22 cellular contexts compared by ENCODE assay signal in the genomic region with DNA sequence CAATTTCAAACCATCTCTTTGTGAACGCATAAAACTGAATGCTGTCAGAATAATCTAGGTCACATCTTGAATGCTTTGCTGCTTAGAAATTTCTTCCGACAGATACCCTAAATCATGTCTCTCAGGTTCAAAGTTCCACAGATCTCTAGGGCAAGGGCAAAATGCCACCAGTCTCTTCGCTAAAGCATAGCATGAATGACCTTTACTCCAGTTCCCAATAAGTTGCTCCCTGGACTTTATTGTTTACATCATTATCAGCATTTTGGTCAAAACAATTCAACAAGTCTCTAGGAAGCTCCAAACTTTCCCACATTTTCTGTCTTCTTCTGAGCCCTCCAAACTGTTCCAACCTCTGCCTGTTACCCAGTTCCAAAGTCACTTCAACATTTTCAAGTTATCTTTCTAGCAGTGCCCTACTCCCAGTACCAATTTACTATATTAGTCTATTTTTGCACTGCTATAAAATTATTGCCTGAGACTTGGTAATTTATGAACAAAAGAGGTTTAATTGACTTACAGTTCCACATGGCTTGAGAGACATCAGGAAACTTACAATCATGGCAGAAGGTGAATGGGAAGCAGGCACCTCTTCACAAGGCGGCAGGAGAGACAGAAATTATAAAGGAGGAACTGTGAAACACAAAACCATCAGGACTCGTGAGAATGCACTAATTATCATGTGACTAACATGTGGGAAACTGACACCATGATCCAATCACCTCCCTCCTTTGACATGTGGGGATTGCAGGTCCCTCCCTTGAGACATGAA.
DNase-seq lines count a peak whose midpoint lies in the region; ATAC-seq, FAIRE-seq and TF ChIP-seq lines count a peak whose summit lies in the region.
"Had no signal": no experiment of that assay in that cellular context is flagged by ENCODE, and none has a peak within 500 bp of the region (broad histone marks: within the 10 kb centered on the region; RNA-seq: fewer than 3 reads in every experiment).

No MANE protein-coding gene starts in this region.

- TF ChIP-seq CTCF in liver (IDR thresholded peaks at IDR 0.05; ENCODE audit: low read depth, low read length, missing input control) (no peak), HepG2 (CRISPR knock-in tag; IDR thresholded peaks at IDR 0.05) (no peak), GM12878 (IDR thresholded peaks at IDR 0.05 in 2 of 3, conservative IDR thresholded peaks at IDR 0.05 in 1 of 3; ENCODE audit: control insufficient read depth in 2 of 3, extremely low read depth in 1 of 3, insufficient read depth in 1 of 3, low read depth in 3 of 3, low read length in 3 of 3) (no peak), right lobe of liver (IDR thresholded peaks at IDR 0.05) (no peak), GM10248 (IDR thresholded peaks at IDR 0.05; ENCODE audit: control extremely low read depth, extremely low read depth, low read depth, missing control alignments) (no peak)

- TF ChIP-seq RAD21 in liver (IDR thresholded peaks at IDR 0.05) (peak; percentile 14 to 30), HepG2 (CRISPR knock-in tag; IDR thresholded peaks at IDR 0.05) (no peak), GM12878 (IDR thresholded peaks at IDR 0.05; ENCODE audit: insufficient read depth, low read depth, low read length) (no peak)

- H4K20me1 ChIP-seq in HepG2 (ENCODE audit: insufficient read depth, low read length) (no peaks in the 10 kb centered on the region), GM12878 (ENCODE audit: control insufficient read depth, insufficient read depth) (no peaks in the 10 kb centered on the region)
- H4K20me1 ChIP-seq: BLaER1 treated with 17β-estradiol and CSF1 and Interleukin-3, amounts not matched to agents 10 nM and 100 nM had no signal

- H3K9ac ChIP-seq in liver (ENCODE audit: low read depth in 1 of 2, low read length in 2 of 2) (no peak overlapping the region), HepG2 (ENCODE audit: insufficient read depth, low read depth, low read length) (no peak overlapping the region), GM12878 (ENCODE audit: control insufficient read depth, insufficient read depth, low read length) (no peak overlapping the region)
- H3K9ac ChIP-seq: BLaER1 treated with 17β-estradiol and CSF1 and Interleukin-3, amounts not matched to agents 10 nM and 100 nM had no signal

- intact Hi-C loops in HepG2 (cut with micrococcal nuclease; ENCODE audit: unreplicated experiment) (no loop called here), GM12878 (cut with micrococcal nuclease; ENCODE audit: unreplicated experiment) (no loop called here), right lobe of liver (cut with DNase I) (no loop called here)

- SMC1A ChIA-PET in GM12878 (lab: Charles Lee; ENCODE audit: uncharacterized antibody, unreplicated experiment) = no interaction called here

- POLR2A ChIA-PET in HepG2 (lab: Yijun Ruan, JAX) = no interaction called here
- POLR2A ChIA-PET in GM12878 (lab: Charles Lee) = no interaction called here
- POLR2A ChIA-PET in GM10248 (lab: Yijun Ruan, JAX) = no interaction called here

- H3K4me1 ChIP-seq in liver (ENCODE audit: control insufficient read depth in 4 of 4, insufficient read depth in 4 of 4, low read length in 3 of 4) (no peaks in the 10 kb centered on the region), HepG2 (ENCODE audit: insufficient read depth, low read length) (no peaks in the 10 kb centered on the region), GM12878 (ENCODE audit: control insufficient read depth, insufficient read depth, low read length) (peaks cover 3% of the 10 kb centered on the region; the same call in 1 of the 2 replicates), right lobe of liver (peaks cover 0 to 5% (median 0%) of the 10 kb centered on the region in 4 donors)
- H3K4me1 ChIP-seq: A549, Caco-2 had no signal

- in situ Hi-C loops in HepG2 (cut with HindIII; ENCODE audit: extremely low pct_ligation_motif_present, low pct_unique_long_range_greater_than_20kb) = no loop called here
- in situ Hi-C loops in GM12878 (cut with MboI) = no loop called here

- H3K27ac ChIP-seq in liver (ENCODE audit: low read depth in 1 of 2, low read length in 2 of 2) (no peak overlapping the region), HepG2 (ENCODE audit: extremely low read length, insufficient read depth, low read length) (no peak overlapping the region), GM12878 (ENCODE audit: control insufficient read depth, insufficient read depth) (no peak overlapping the region), right lobe of liver (peak overlapping the region in 1 of 3 donors; percentile 20)
- H3K27ac ChIP-seq: 22Rv1, A549, C4-2B had no signal

- H3K27me3 ChIP-seq in liver (ENCODE audit: control insufficient read depth in 4 of 4, insufficient read depth in 4 of 4, low read length in 3 of 4) (no peaks in the 10 kb centered on the region), HepG2 (ENCODE audit: control insufficient read depth in 1 of 2, insufficient read depth in 2 of 2, low read length in 2 of 2) (no peaks in the 10 kb centered on the region), GM12878 (replicated peaks in 1 of 2; ENCODE audit: control insufficient read depth in 2 of 2, insufficient read depth in 2 of 2, low read length in 1 of 2) (no peaks in the 10 kb centered on the region), right lobe of liver (no peaks in the 10 kb centered on the region)
- H3K27me3 ChIP-seq: BLaER1 treated with 17β-estradiol and CSF1 and Interleukin-3, amounts not matched to agents 10 nM and 100 nM had no signal

- no peak overlapping the region for H3K4me2 ChIP-seq in HepG2 (ENCODE audit: low read depth, low read length)
- H3K4me2 ChIP-seq in GM12878 (ENCODE audit: control insufficient read depth, insufficient read depth) = no peak overlapping the region
- H3K4me2 ChIP-seq: A549; BLaER1 treated with 17β-estradiol and CSF1 and Interleukin-3, amounts not matched to agents 10 nM and 100 nM had no signal

- BruUV-seq in HepG2 (replicated peaks; lab: Mats Ljungman, UMichigan) = no TSS peak
- BruUV-seq in GM12878 (replicated peaks; lab: Mats Ljungman, UMichigan) = no TSS peak

- RAD21 ChIA-PET in GM12878 (lab: Charles Lee; ENCODE audit: unreplicated experiment) = no interaction called here

- no peak for FAIRE-seq in HepG2 (lab: Jason Lieb, UNC)
- no peak for FAIRE-seq in GM12878 (lab: Jason Lieb, UNC)
- FAIRE-seq: A549, D721Med, G401.6, GM12892, GM18507 had no signal

- no peak for TF ChIP-seq POLR2A in HepG2 (IDR thresholded peaks at IDR 0.05; ENCODE audit: insufficient read depth in 1 of 2, low read depth in 2 of 2, low read length in 2 of 2)
- TF ChIP-seq POLR2A in GM12878 (IDR thresholded peaks at IDR 0.05; ENCODE audit: low read depth, low read length) = no peak
- TF ChIP-seq POLR2A in right lobe of liver (IDR thresholded peaks at IDR 0.05) = no peak

- TF ChIP-seq EP300 in HepG2 (IDR thresholded peaks at IDR 0.05; ENCODE audit: low read depth in 2 of 2, low read length in 2 of 2) (no peak), HepG2 (CRISPR knock-in tag; IDR thresholded peaks at IDR 0.05; ENCODE audit: borderline replicate concordance) (no peak), GM12878 (IDR thresholded peaks at IDR 0.05; ENCODE audit: borderline replicate concordance in 1 of 2, control insufficient read depth in 1 of 2, low read depth in 2 of 2, low read length in 2 of 2) (no peak)

- no peak overlapping the region for H3K4me3 ChIP-seq in liver (ENCODE audit: low read depth in 1 of 3, low read length in 3 of 3)
- no peak overlapping the region for H3K4me3 ChIP-seq in HepG2 (replicated peaks in 1 of 3; ENCODE audit: insufficient read depth in 1 of 3, low read depth in 2 of 3, low read length in 3 of 3)
- no peak overlapping the region for H3K4me3 ChIP-seq in GM12878
- H3K4me3 ChIP-seq in right lobe of liver = no peak overlapping the region
- H3K4me3 ChIP-seq: A549; BLaER1 treated with 17β-estradiol and CSF1 and Interleukin-3, amounts not matched to agents 10 nM and 100 nM had no signal

- no peak for ATAC-seq in HepG2
- no peak for ATAC-seq in GM12878
- ATAC-seq in right lobe of liver = peak; percentile 27 to 73 (median 54)
- no peak for ATAC-seq in stimulated activated naive CD8-positive, alpha-beta T cell treated with anti-CD3 and anti-CD28 coated beads, Interleukin-15, Interleukin-2, amounts not matched to agents 100 U/mL and 50 U/mL, for 24 hours
- ATAC-seq: A549; CD8-positive, alpha-beta T cell had no signal

- CTCF ChIA-PET in HepG2 (lab: Yijun Ruan, JAX; ENCODE audit: low intra/inter-chr PET ratio, low total read pairs) = no interaction called here
- CTCF ChIA-PET in GM12878 (lab: Yijun Ruan, JAX) = no interaction called here
- CTCF ChIA-PET in GM10248 (lab: Yijun Ruan, JAX) = no interaction called here

- H3K9me3 ChIP-seq in liver (ENCODE audit: control insufficient read depth in 4 of 4, low read length in 3 of 4) (peaks cover 0 to 2% (median 0%) of the 10 kb centered on the region in 4 donors), HepG2 (ENCODE audit: low read length) (peaks cover 18% of the 10 kb centered on the region), GM12878 (replicated peaks; ENCODE audit: control insufficient read depth, insufficient read depth, low read length) (peaks cover 8% of the 10 kb centered on the region; the same call in 2 of the 3 replicates), right lobe of liver (no peaks in the 10 kb centered on the region)
- H3K9me3 ChIP-seq: A549 had no signal

- H3K79me2 ChIP-seq in HepG2 (ENCODE audit: insufficient read depth, low read length) (no peaks in the 10 kb centered on the region), GM12878 (ENCODE audit: control insufficient read depth, insufficient read depth, low read length) (no peaks in the 10 kb centered on the region)

- H2AFZ ChIP-seq in HepG2 (ENCODE audit: low read length) = no peak overlapping the region
- H2AFZ ChIP-seq in GM12878 (ENCODE audit: control insufficient read depth, low read depth, low read length) = no peak overlapping the region

- DNase-seq in HepG2 (ENCODE audit: low spot score) (no peak), GM12878 (ENCODE audit: low read depth, low spot score) (no peak), right lobe of liver (no peak), GM10248 (ENCODE audit: extremely low spot score) (no peak)
- no peak for DNase-seq in stimulated activated naive CD8-positive, alpha-beta T cell treated with anti-CD3 and anti-CD28 coated beads, Interleukin-15, Interleukin-2, amounts not matched to agents 100 U/mL and 50 U/mL, for 24 hours
- DNase-seq in activated naive CD4-positive, alpha-beta T cell treated with anti-CD3 and anti-CD28 coated beads, Interleukin-2, amount 50 U/mL, for 16 hours = no peak
- DNase-seq: AML-193; Caco-2; Calu3; CD4-positive, alpha-beta T cell; CD8-positive, alpha-beta T cell; DMS79 treated with DMSO at 0.1 percent for 48 hours; GF-D8 had no signal

- 62% methylated on average over 5 of the region's 5 CpGs for WGBS in liver
- 35% methylated on average over 5 of the region's 5 CpGs for WGBS in HepG2 (ENCODE audit: low lambda C conversion rate)
- WGBS in GM12878 (ENCODE audit: insufficient coverage, insufficient replicate concordance, low lambda C conversion rate, missing lambda C conversion rate) = 31% methylated on average over 5 of the region's 5 CpGs
- WGBS in right lobe of liver (ENCODE audit: insufficient coverage, low coverage, low lambda C conversion rate, missing lambda C conversion rate) = 45% methylated on average over 5 of the region's 5 CpGs

- H3K36me3 ChIP-seq in liver (ENCODE audit: control insufficient read depth in 4 of 4, insufficient read depth in 3 of 4, low read depth in 1 of 4, low read length in 3 of 4) (no peaks in the 10 kb centered on the region), HepG2 (replicated peaks in 1 of 2; ENCODE audit: control insufficient read depth in 1 of 2, insufficient read depth in 2 of 2, low read length in 2 of 2) (no peaks in the 10 kb centered on the region), GM12878 (ENCODE audit: control insufficient read depth in 2 of 2, insufficient read depth in 2 of 2, low read length in 1 of 2) (no peaks in the 10 kb centered on the region), right lobe of liver (no peaks in the 10 kb centered on the region)
- H3K36me3 ChIP-seq: BLaER1 treated with 17β-estradiol and CSF1 and Interleukin-3, amounts not matched to agents 10 nM and 100 nM had no signal

Comparison
In these comparisons a context has a peak if more than half of its experiments do, and no peak if none do; other contexts are left out.
1. ATAC-seq: peak in right lobe of liver (4 of 4); none in HepG2 (single experiment), GM12878 (single experiment) and stimulated activated naive CD8-positive, alpha-beta T cell treated with anti-CD3 and anti-CD28 coated beads, Interleukin-15, Interleukin-2, amounts not matched to agents 100 U/mL and 50 U/mL, for 24 hours (single experiment).